8 cellular contexts compared by ENCODE assay signal in the genomic region with DNA sequence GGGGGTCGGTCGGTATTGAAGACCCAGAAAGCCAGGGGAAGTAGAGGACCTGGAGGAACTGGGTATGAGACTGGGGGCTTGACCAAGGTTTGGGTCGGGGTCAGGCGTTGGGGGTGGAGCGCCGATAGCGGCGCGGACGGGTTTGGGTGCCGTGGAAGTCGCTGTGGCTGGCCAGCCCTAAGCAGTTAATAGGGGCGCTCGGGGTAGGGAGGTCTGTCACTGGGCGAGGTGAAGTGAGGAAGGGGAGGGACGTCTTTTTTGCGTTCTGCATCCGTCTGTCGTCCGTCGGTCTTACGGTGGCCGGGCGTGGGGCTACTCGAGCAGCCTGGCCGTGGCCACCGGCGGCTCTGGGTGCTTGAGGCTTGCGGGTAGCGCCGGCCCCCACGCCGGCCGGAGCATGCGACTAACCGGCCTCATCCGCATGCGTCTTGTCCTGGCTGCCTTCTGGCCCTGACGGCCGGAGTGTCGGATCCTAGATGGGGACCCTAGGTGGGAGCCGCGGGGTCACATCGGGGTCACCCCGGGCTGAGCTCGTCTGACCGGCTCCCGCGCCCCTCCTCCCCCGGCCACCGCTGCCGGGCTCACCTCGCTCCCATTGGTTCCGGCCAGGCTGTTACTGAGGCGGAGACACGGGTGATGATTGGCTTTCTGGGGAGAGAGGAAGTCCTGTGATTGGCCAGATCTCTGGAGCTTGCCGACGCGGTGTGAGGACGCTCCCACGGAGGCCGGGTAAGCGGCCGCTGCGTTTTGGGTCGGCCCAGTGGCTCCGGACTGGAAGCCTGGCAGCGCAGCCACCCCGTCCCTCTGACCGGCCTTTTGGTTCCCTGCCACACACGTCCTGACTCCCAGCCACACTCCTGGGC. TPM values are rescaled to one million over a fixed set of nuclear protein-coding genes. Genes with fewer than 3 reads are reported as not detected.
DNase-seq lines count a peak whose midpoint lies in the region; ATAC-seq and TF ChIP-seq lines count a peak whose summit lies in the region.

No MANE protein-coding gene starts in this region.

- ATAC-seq in GM18867 (IDR thresholded peaks at IDR 0.05; ENCODE audit: unreplicated experiment) (peak; percentile 48), HG03095 (IDR thresholded peaks at IDR 0.05; ENCODE audit: unreplicated experiment) (peak; percentile 37)
- peak; percentile 39 to 42 for ATAC-seq in activated CD4-positive, CD25-positive, alpha-beta regulatory T cell treated with anti-CD3 and anti-CD28 coated beads, Interleukin-2, amount 50 U/mL, for 24 hours

- DNase-seq in AG04450 (ENCODE audit: low read depth, low spot score): peak; percentile 82
- DNase-seq in NCI-H226: peak; percentile 95
- peak; percentile 98 for DNase-seq in cerebellar cortex (ENCODE audit: low spot score)
- peak; percentile 98 for DNase-seq in islet precursor cell
- peak; percentile 71 to 81 for DNase-seq in stimulated activated CD4-positive, alpha-beta T cell treated with anti-CD3 and anti-CD28 coated beads, Interleukin-12 subunit alpha, Interleukin-12 subunit beta, amount 100 ng/mL, for 24 hours (ENCODE audit: low read depth in 2 of 2)

- no peak for TF ChIP-seq CTCF in AG04450 (IDR thresholded peaks at IDR 0.05; ENCODE audit: low read depth, low read length)

- H3K27me3 ChIP-seq in AG04450 (ENCODE audit: control insufficient read depth, insufficient read depth, low read length): no peaks in the 10 kb centered on the region

- H3K4me3 ChIP-seq in AG04450 (ENCODE audit: low read depth, low read length): peak overlapping the region; percentile 59

- CTCF ChIA-PET in AG04450 (lab: Charles Lee): interaction anchor here (0.5 to 1.5 kb wide), 6 partner anchors 10 to 211 kb away, joined by 3 to 11 read pairs (median 4); a partner anchor contains a TSS

- H3K9me3 ChIP-seq in AG04450 (ENCODE audit: control insufficient read depth, insufficient read depth, low read length): peaks cover 4% of the 10 kb centered on the region; the same call in 1 of the 2 replicates

- POLR2A ChIA-PET in AG04450 (lab: Yijun Ruan, JAX): interaction anchor here (1.0 to 1.6 kb wide), 4 partner anchors 8 to 261 kb away, joined by 3 to 30 read pairs (median 8); a partner anchor contains a TSS

- peak overlapping the region; percentile 99 for H3K27ac ChIP-seq in AG04450 (ENCODE audit: low read depth, low read length)

RNA-seq across cellular contexts. Expression of a gene that starts 10.3 kb away (rescaled TPM):
- 0.29 and 0.45 TPM in 2 replicates for polyA plus RNA-seq in AG04450 (2011; rRNA removed)
- polyA minus RNA-seq in AG04450 (2011; rRNA and poly(A)+ RNA removed): 0.78 TPM in 1 of 2 replicates, not detected in the other

RNA-seq across cellular contexts. Expression of a gene that starts 10.5 kb away (rescaled TPM):
- polyA plus RNA-seq in AG04450 (2011; rRNA removed): 2.0 and 2.4 TPM in 2 replicates
- polyA minus RNA-seq in AG04450 (2011; rRNA and poly(A)+ RNA removed): 15.3 and 16.4 TPM in 2 replicates

RNA-seq across cellular contexts. Expression of a gene that starts 12.8 kb away (rescaled TPM):
- polyA plus RNA-seq in AG04450 (2011; rRNA removed): 49.3 and 59.0 TPM in 2 replicates
- 10.9 and 15.8 TPM in 2 replicates for polyA minus RNA-seq in AG04450 (2011; rRNA and poly(A)+ RNA removed)

RNA-seq across cellular contexts. Expression of a gene that starts 13.3 kb away (rescaled TPM):
- 6.9 and 8.1 TPM in 2 replicates for polyA plus RNA-seq in AG04450 (2011; rRNA removed)
- polyA minus RNA-seq in AG04450 (2011; rRNA and poly(A)+ RNA removed): 5.3 and 8.7 TPM in 2 replicates

RNA-seq across cellular contexts. Expression of a gene that starts 44.1 kb away (rescaled TPM):
- polyA plus RNA-seq in AG04450 (2011; rRNA removed): 50.0 and 68.6 TPM in 2 replicates
- polyA minus RNA-seq in AG04450 (2011; rRNA and poly(A)+ RNA removed): 155 and 187 TPM in 2 replicates

Comparison
In these comparisons a context has a peak if more than half of its experiments do, and no peak if none do; other contexts are left out.
1. Peak in every context shown above with its lines: DNase-seq, ATAC-seq, H3K4me3 ChIP-seq and H3K27ac ChIP-seq.